In the genomic region with DNA sequence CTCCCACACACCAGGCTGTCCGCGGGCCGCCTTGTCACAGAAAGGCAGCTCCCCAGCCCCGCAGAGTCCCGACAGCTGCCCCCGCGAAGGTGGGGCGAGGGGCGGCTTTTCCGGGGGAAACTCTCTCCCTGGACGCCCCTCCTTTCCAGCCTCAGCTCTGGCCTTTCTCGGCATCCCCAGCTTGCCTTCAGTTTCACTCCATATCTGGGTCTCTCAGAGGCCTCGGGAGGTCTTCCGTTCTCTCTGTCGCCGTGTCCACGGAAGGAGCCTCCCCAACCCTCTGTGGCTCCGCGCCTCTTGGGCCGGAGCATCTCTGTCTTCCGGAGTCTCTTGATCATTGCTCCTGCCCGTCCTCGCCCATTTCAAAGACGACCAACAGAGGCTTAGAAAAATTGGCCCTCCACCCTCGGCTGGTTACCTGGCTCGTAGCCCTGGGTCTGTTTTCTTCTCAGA, we compare ENCODE assay signal across 8 cellular contexts. TPM values are rescaled to one million over a fixed set of nuclear protein-coding genes. Genes with fewer than 3 reads are reported as not detected.
DNase-seq lines count a peak whose midpoint lies in the region; ATAC-seq and TF ChIP-seq lines count a peak whose summit lies in the region.

No MANE protein-coding gene starts in this region.

- peaks cover 4% of the 10 kb centered on the region for H3K4me1 ChIP-seq in ovary (ENCODE audit: insufficient read depth)

- TF ChIP-seq EP300 in ovary (IDR thresholded peaks at IDR 0.05): no peak

- no peak overlapping the region for H3K27ac ChIP-seq in ovary

- 2 to 4% (median 2%) methylated on average over 26 of the region's 26 CpGs for WGBS in ovary, 3 donors

- intact Hi-C loops in ovary (cut with DNase I): no loop called here

- H3K36me3 ChIP-seq in ovary: no peaks in the 10 kb centered on the region

- peak overlapping the region; percentile 41 for H3K4me3 ChIP-seq in choroid plexus epithelial cell (ENCODE audit: low read depth, low read length)
- H3K4me3 ChIP-seq in ovary: peak overlapping the region; percentile 21

- DNase-seq in GM03348 (ENCODE audit: low spot score): peak; percentile 48
- no peak for DNase-seq in choroid plexus epithelial cell (ENCODE audit: low read depth)
- DNase-seq in ovary: no peak
- DNase-seq in NCI-H526 (lab: John Stamatoyannopoulos, UW): no peak

- no peak for TF ChIP-seq POLR2A in ovary (IDR thresholded peaks at IDR 0.05)

- peak; percentile 4 for ATAC-seq in HG02884 (IDR thresholded peaks at IDR 0.05; ENCODE audit: unreplicated experiment)
- ATAC-seq in HG03045 (IDR thresholded peaks at IDR 0.05; ENCODE audit: unreplicated experiment): no peak
- no peak for ATAC-seq in HG03457 (IDR thresholded peaks at IDR 0.05; ENCODE audit: unreplicated experiment)
- ATAC-seq in GM18520 (IDR thresholded peaks at IDR 0.05; ENCODE audit: unreplicated experiment): no peak

- H3K9me3 ChIP-seq in ovary: no peaks in the 10 kb centered on the region

- TF ChIP-seq CTCF in choroid plexus epithelial cell (conservative IDR thresholded peaks at IDR 0.05; ENCODE audit: low read depth, low read length) (no peak), ovary (IDR thresholded peaks at IDR 0.05) (no peak)

- no peaks in the 10 kb centered on the region for H3K27me3 ChIP-seq in ovary

RNA-seq across cellular contexts. Expression of gene MSX1, which starts 6.1 kb away (rescaled TPM):
- total RNA-seq in ovary: 1 to 10 TPM; 2.2 to 4.5 (median 4.2) TPM
- 1 to 10 TPM; 2.3 to 4.0 TPM for polyA plus RNA-seq in ovary
